Comparison of ENCODE assay signal across 14 cellular contexts in the genomic region with DNA sequence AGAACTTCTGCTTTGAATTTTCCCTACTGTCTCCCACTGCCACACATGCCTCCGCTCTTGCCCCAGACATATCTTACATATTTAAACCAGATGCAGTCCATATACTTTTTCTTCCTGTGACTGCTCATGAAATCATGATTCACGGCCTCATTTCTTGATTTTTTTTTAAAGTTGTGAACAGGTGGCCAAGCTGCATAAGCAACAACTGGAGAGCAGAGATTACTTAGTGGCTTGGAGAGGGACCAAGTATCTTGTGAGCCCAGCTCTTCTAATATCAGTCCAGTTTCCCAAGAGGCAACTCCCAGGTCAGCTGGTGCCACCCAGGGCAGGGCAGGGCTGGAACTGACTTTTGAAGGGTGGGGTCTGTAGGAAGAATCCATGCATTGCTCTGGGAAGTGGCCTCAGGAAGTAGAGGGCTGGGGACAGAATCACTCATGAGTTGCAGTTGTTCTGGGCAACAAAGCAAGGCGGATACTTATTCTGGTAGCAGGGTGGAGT.
DNase-seq lines count a peak whose midpoint lies in the region; ATAC-seq, FAIRE-seq and TF ChIP-seq lines count a peak whose summit lies in the region.
"Had no signal": no experiment of that assay in that cellular context is flagged by ENCODE, and none has a peak within 500 bp of the region (broad histone marks: within the 10 kb centered on the region; RNA-seq: fewer than 3 reads in every experiment).

No MANE protein-coding gene starts in this region.

- no peaks in the 10 kb centered on the region for H4K20me1 ChIP-seq in mammary epithelial cell (ENCODE audit: insufficient read depth, low read length)
- H4K20me1 ChIP-seq in HepG2 (ENCODE audit: insufficient read depth, low read length), result peaks cover 3% of the 10 kb centered on the region; the same call in 1 of the 2 replicates
- H4K20me1 ChIP-seq: BLaER1 had no signal

- no peaks in the 10 kb centered on the region for H3K9me3 ChIP-seq in mammary epithelial cell (replicated peaks; ENCODE audit: insufficient read depth, low read length)
- H3K9me3 ChIP-seq in HepG2 (ENCODE audit: low read length), result no peaks in the 10 kb centered on the region
- H3K9me3 ChIP-seq: adrenal gland, BLaER1 had no signal

- dilution Hi-C loops in mammary epithelial cell (cut with HindIII; ENCODE audit: low sequenced_read_pairs), result no loop called here

- TF ChIP-seq EP300 in HepG2 (IDR thresholded peaks at IDR 0.05; ENCODE audit: low read depth in 2 of 2, low read length in 2 of 2), result no peak
- TF ChIP-seq EP300 in HepG2 (CRISPR knock-in tag; IDR thresholded peaks at IDR 0.05; ENCODE audit: borderline replicate concordance), result no peak

- no peak overlapping the region for H3K27ac ChIP-seq in mammary epithelial cell (ENCODE audit: insufficient read depth, low read depth, low read length)
- peak overlapping the region; percentile 14 for H3K27ac ChIP-seq in HepG2 (ENCODE audit: extremely low read length, insufficient read depth, low read length)
- H3K27ac ChIP-seq: adrenal gland, BLaER1 had no signal

- H3K4me1 ChIP-seq in mammary epithelial cell (ENCODE audit: insufficient read depth, low read length) (peaks cover 3% of the 10 kb centered on the region), HepG2 (ENCODE audit: insufficient read depth, low read length) (peaks cover 75% of the 10 kb centered on the region)
- H3K4me1 ChIP-seq: BLaER1 had no signal

- H3K27me3 ChIP-seq in mammary epithelial cell (ENCODE audit: insufficient read depth, low read length) (no peaks in the 10 kb centered on the region), HepG2 (ENCODE audit: control insufficient read depth in 1 of 2, insufficient read depth in 2 of 2, low read length in 2 of 2) (no peaks in the 10 kb centered on the region)
- H3K27me3 ChIP-seq: adrenal gland, BLaER1 had no signal

- DNase-seq in A172 (ENCODE audit: low spot score) (peak; percentile 89), HS-5 (ENCODE audit: low read depth) (peak; percentile 75), mammary epithelial cell (peak; percentile 57), HepG2 (ENCODE audit: low spot score) (no peak), NAMALWA (ENCODE audit: low spot score) (no peak), anterior cingulate cortex (lab: John Stamatoyannopoulos, UW) (no peak)
- DNase-seq: naive B cell, RPMI8226 had no signal

- H3K9ac ChIP-seq in mammary epithelial cell (ENCODE audit: insufficient read depth, low read length) (no peak overlapping the region), HepG2 (ENCODE audit: insufficient read depth, low read depth, low read length) (no peak overlapping the region)
- H3K9ac ChIP-seq: BLaER1 had no signal

- in situ Hi-C loops in mammary epithelial cell (cut with MboI; ENCODE audit: low sequenced_read_pairs in 2 of 2) (no loop called here), HepG2 (cut with HindIII; ENCODE audit: extremely low pct_ligation_motif_present, low pct_unique_long_range_greater_than_20kb) (no loop called here)

- no peak for TF ChIP-seq POLR2A in HepG2 (IDR thresholded peaks at IDR 0.05; ENCODE audit: insufficient read depth in 1 of 2, low read depth in 2 of 2, low read length in 2 of 2)

- H2AFZ ChIP-seq in mammary epithelial cell (ENCODE audit: low read depth, low read length) (no peak overlapping the region), HepG2 (ENCODE audit: low read length) (no peak overlapping the region)

- POLR2A ChIA-PET in HepG2 (lab: Yijun Ruan, JAX), result interaction anchor here (6.7 kb wide), 1 partner anchor 26 kb away, joined by 78 read pairs; no protein-coding TSS in a partner anchor

- intact Hi-C loops in mammary epithelial cell (cut with micrococcal nuclease) (no loop called here), HepG2 (cut with micrococcal nuclease; ENCODE audit: unreplicated experiment) (no loop called here)

- FAIRE-seq in HepG2 (lab: Jason Lieb, UNC), result no peak
- FAIRE-seq: frontal cortex, GM12892 had no signal

- peaks cover 2% of the 10 kb centered on the region for H3K79me2 ChIP-seq in mammary epithelial cell (ENCODE audit: insufficient read depth, low read length)
- peaks cover 90% of the 10 kb centered on the region for H3K79me2 ChIP-seq in HepG2 (ENCODE audit: insufficient read depth, low read length)

- H3K4me2 ChIP-seq in mammary epithelial cell (ENCODE audit: insufficient read depth, low read depth, low read length) (no peak overlapping the region), HepG2 (ENCODE audit: low read depth, low read length) (no peak overlapping the region)
- H3K4me2 ChIP-seq: BLaER1 had no signal

- 80% methylated on average over 3 of the region's 3 CpGs for WGBS in mammary epithelial cell (ENCODE audit: low coverage, missing lambda C conversion rate)
- 97% methylated on average over 3 of the region's 3 CpGs for WGBS in HepG2 (ENCODE audit: low lambda C conversion rate)

- TF ChIP-seq CTCF in mammary epithelial cell (conservative IDR thresholded peaks at IDR 0.05 in 1 of 2, IDR thresholded peaks at IDR 0.05 in 1 of 2; ENCODE audit: extremely low read depth in 1 of 2, insufficient read depth in 1 of 2, low read depth in 1 of 2, low read length in 2 of 2) (no peak), HepG2 (CRISPR knock-in tag; IDR thresholded peaks at IDR 0.05) (no peak)

- ATAC-seq in HepG2 (no peak), HG03378 (IDR thresholded peaks at IDR 0.05; ENCODE audit: unreplicated experiment) (no peak), GM21528 (IDR thresholded peaks at IDR 0.05; ENCODE audit: low FRiP score, unreplicated experiment) (no peak)

- CTCF ChIA-PET in mammary epithelial cell (lab: Charles Lee; ENCODE audit: low non-redundant PET) (no interaction called here), HepG2 (lab: Yijun Ruan, JAX; ENCODE audit: low intra/inter-chr PET ratio, low total read pairs) (no interaction called here)

- BruUV-seq in mammary epithelial cell (replicated peaks; lab: Mats Ljungman, UMichigan), result no TSS peak
- BruUV-seq in HepG2 (replicated peaks; lab: Mats Ljungman, UMichigan), result no TSS peak

- no peaks in the 10 kb centered on the region for H3K36me3 ChIP-seq in mammary epithelial cell (ENCODE audit: insufficient read depth, low read length)
- peaks cover 4 to 5% of the 10 kb centered on the region in 2 experiments; a peak in 2 of 5 replicates for H3K36me3 ChIP-seq in HepG2 (replicated peaks in 1 of 2; ENCODE audit: control insufficient read depth in 1 of 2, insufficient read depth in 2 of 2, low read length in 2 of 2)
- H3K36me3 ChIP-seq: adrenal gland, BLaER1 had no signal

- no peak for TF ChIP-seq RAD21 in HepG2 (CRISPR knock-in tag; IDR thresholded peaks at IDR 0.05)

- H3K4me3 ChIP-seq in mammary epithelial cell (replicated peaks in 1 of 3; ENCODE audit: insufficient read depth in 1 of 3, low read depth in 2 of 3, low read length in 3 of 3) (no peak overlapping the region), HepG2 (replicated peaks in 1 of 3; ENCODE audit: insufficient read depth in 1 of 3, low read depth in 2 of 3, low read length in 3 of 3) (no peak overlapping the region)
- H3K4me3 ChIP-seq: adrenal gland, BLaER1 had no signal

TF ChIP-seq in HepG2, 621 proteins besides CTCF, POLR2A, EP300 and RAD21:
- TF ChIP-seq ZNF10 (CRISPR knock-in tag; IDR thresholded peaks at IDR 0.05; ENCODE audit: borderline replicate concordance, low read depth), result no peak
- TF ChIP-seq ZNF619 (CRISPR knock-in tag; IDR thresholded peaks at IDR 0.05), result no peak
- TF ChIP-seq MIER3 (CRISPR knock-in tag; IDR thresholded peaks at IDR 0.05; ENCODE audit: borderline replicate concordance), result no peak
- no peak for TF ChIP-seq ZNF30 (CRISPR knock-in tag; IDR thresholded peaks at IDR 0.05)
- no peak for TF ChIP-seq ZNF432 (CRISPR knock-in tag; IDR thresholded peaks at IDR 0.05; ENCODE audit: borderline replicate concordance)
- TF ChIP-seq KDM1A (CRISPR knock-in tag; IDR thresholded peaks at IDR 0.05), result no peak
- TF ChIP-seq YEATS2 (CRISPR knock-in tag; IDR thresholded peaks at IDR 0.05; ENCODE audit: borderline replicate concordance), result no peak
- TF ChIP-seq, protein P1, sequence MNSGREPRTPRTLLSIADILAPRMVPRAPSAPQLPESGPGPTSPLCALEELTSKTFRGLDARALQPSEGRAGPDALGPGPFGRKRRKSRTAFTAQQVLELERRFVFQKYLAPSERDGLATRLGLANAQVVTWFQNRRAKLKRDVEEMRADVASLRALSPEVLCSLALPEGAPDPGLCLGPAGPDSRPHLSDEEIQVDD (CRISPR knock-in tag; IDR thresholded peaks at IDR 0.05; ENCODE audit: borderline replicate concordance), result no peak

Comparison
In these comparisons a context has a peak if more than half of its experiments do, and no peak if none do; other contexts are left out.
1. DNase-seq: peak in A172 (single experiment), HS-5 (single experiment) and mammary epithelial cell (single experiment); none in HepG2 (single experiment), NAMALWA (single experiment) and anterior cingulate cortex (0 of 58).